ENCODE assay signal across 8 cellular contexts in the genomic region with DNA sequence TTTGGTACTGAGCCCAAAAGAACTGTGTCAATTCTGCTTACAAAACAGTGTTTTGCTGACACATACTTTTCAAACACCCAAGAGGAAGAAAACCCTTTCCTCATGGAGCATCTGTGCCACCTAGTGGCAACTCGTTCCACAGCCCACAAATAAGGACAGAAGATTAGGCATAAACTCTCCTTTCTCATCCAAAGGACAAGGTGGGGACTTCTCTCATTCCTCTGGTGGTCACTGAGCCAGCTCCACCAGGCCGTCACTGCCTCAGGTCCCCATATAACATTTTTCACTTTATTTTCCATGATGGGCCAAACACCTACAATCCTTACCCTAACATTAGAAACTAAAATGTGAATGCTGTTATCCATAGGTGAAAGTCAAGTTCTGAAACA.
A peak's percentile ranks its signal among the peaks of the same experiment; 100 is the strongest.
DNase-seq lines count a peak whose midpoint lies in the region; ATAC-seq and TF ChIP-seq lines count a peak whose summit lies in the region.

No MANE protein-coding gene starts in this region.

- H4K20me1 ChIP-seq in GM23248 (ENCODE audit: insufficient read depth) = no peaks in the 10 kb centered on the region

- CTCF ChIA-PET in AG04449 (lab: Yijun Ruan, JAX) = interaction anchor here (0.8 to 13.5 kb wide), 24 partner anchors 8 to 246 kb away, joined by 3 to 171 read pairs (median 6); no protein-coding TSS in a partner anchor

- H3K4me3 ChIP-seq in AG04449 (ENCODE audit: low read depth, low read length) = no peak overlapping the region
- no peak overlapping the region for H3K4me3 ChIP-seq in GM23248

- no peak overlapping the region for H3K27ac ChIP-seq in GM23248

- peaks cover 48% of the 10 kb centered on the region for H3F3A ChIP-seq in GM23248 (ENCODE audit: insufficient read depth)

- DNase-seq in AG04449 (ENCODE audit: low read depth, low spot score) = no peak
- peak; percentile 88 for DNase-seq in GM23248
- peak; percentile 77 to 80 for DNase-seq in NCI-H446 (lab: John Stamatoyannopoulos, UW)
- peak; percentile 68 to 80 for DNase-seq in activated CD4-positive, alpha-beta T cell treated with anti-CD3 and anti-CD28 coated beads for 4 hours
- DNase-seq in dedifferentiated amniotic fluid mesenchymal stem cell (ENCODE audit: extremely low spot score) = peak; percentile 91
- DNase-seq in left lobe of liver (ENCODE audit: low spot score) = peak; percentile 81
- DNase-seq in stimulated activated CD4-positive, alpha-beta T cell treated with anti-CD3 and anti-CD28 coated beads, Interleukin-2, amount 100 ng/mL, for 48 hours = peak; percentile 62 to 66

- peaks cover 18% of the 10 kb centered on the region for H3K4me1 ChIP-seq in GM23248 (ENCODE audit: insufficient read depth)

- H3K36me3 ChIP-seq in GM23248 (ENCODE audit: low read depth) = no peaks in the 10 kb centered on the region

- no peaks in the 10 kb centered on the region for H3K9me2 ChIP-seq in GM23248 (ENCODE audit: insufficient read depth)

- H3K9me3 ChIP-seq in GM23248 (ENCODE audit: low read depth) = no peaks in the 10 kb centered on the region

- WGBS in GM23248 (ENCODE audit: low coverage in 1 of 2, low lambda C conversion rate in 2 of 2, missing lambda C conversion rate in 2 of 2), 2 experiments = 0% methylated on average over 2 of the region's 2 CpGs

- no peaks in the 10 kb centered on the region for H3K27me3 ChIP-seq in GM23248 (replicated peaks; ENCODE audit: insufficient read depth)

- no peak overlapping the region for H3K9ac ChIP-seq in GM23248

- POLR2A ChIA-PET in AG04449 (lab: Yijun Ruan, JAX) = interaction anchor here (0.5 kb wide), 1 partner anchor 104 kb away, joined by 4 read pairs; no protein-coding TSS in a partner anchor

- H3K79me2 ChIP-seq in GM23248 (ENCODE audit: insufficient read depth) = peaks cover 31% of the 10 kb centered on the region

- H3K4me2 ChIP-seq in GM23248 (ENCODE audit: unreplicated experiment) = peak overlapping the region; percentile 35

- peak; percentile 78 for TF ChIP-seq CTCF in AG04449 (IDR thresholded peaks at IDR 0.05; ENCODE audit: insufficient read depth, low read length, missing control alignments)

- peak; percentile 98 for ATAC-seq in left lobe of liver
- ATAC-seq in HG03460 (IDR thresholded peaks at IDR 0.05; ENCODE audit: unreplicated experiment) = no peak

- in situ Hi-C loops in GM23248 (cut with MboI) = no loop called here

- H2AFZ ChIP-seq in GM23248 = no peak overlapping the region
